ENCODE assay signal across 9 cellular contexts in genomic region chr6:53070808-53071207, GRCh38. TPM values are rescaled to one million over a fixed set of nuclear protein-coding genes. Genes with fewer than 3 reads are reported as not detected.
A peak's percentile ranks its signal among the peaks of the same experiment; 100 is the strongest.
DNase-seq lines count a peak whose midpoint lies in the region; ATAC-seq and TF ChIP-seq lines count a peak whose summit lies in the region.
"Had no signal": no experiment of that assay in that cellular context is flagged by ENCODE, and none has a peak within 500 bp of the region (broad histone marks: within the 10 kb centered on the region; RNA-seq: fewer than 3 reads in every experiment).

No MANE protein-coding gene starts in this region.

- intact Hi-C loops in adrenal gland (cut with DNase I): no loop called here

- no peak overlapping the region for H3K4me3 ChIP-seq in adrenal gland

- TF ChIP-seq POLR2A in erythroblast (IDR thresholded peaks at IDR 0.05; ENCODE audit: low read length): no peak
- no peak for TF ChIP-seq POLR2A in adrenal gland (IDR thresholded peaks at IDR 0.05)

- peak; percentile 45 to 59 for DNase-seq in erythroblast (lab: John Stamatoyannopoulos, UW)
- DNase-seq in NCI-H446 treated with DMSO at 0.1 percent for 48 hours (lab: John Stamatoyannopoulos, UW): no peak
- DNase-seq in adrenal gland: no peak
- DNase-seq in central memory CD4-positive, alpha-beta T cell: no peak
- DNase-seq: NCI-H2227 treated with DMSO at 0.1 percent for 48 hours had no signal

- H3K4me1 ChIP-seq in adrenal gland (replicated peaks in 1 of 2): peaks cover 21 to 41% of the 10 kb centered on the region in 2 donors

- H3K36me3 ChIP-seq in adrenal gland (replicated peaks in 1 of 2): peaks cover 0 to 42% of the 10 kb centered on the region in 2 donors

- no peak for TF ChIP-seq CTCF in adrenal gland (IDR thresholded peaks at IDR 0.05)

- 57 to 72% (median 67%) methylated on average over 1 of the region's 1 CpG for WGBS in adrenal gland, 4 donors

- no peaks in the 10 kb centered on the region for H3K9me3 ChIP-seq in adrenal gland (replicated peaks in 1 of 3)

- H3K27ac ChIP-seq in adrenal gland: no peak overlapping the region

- ATAC-seq in GM18498 (IDR thresholded peaks at IDR 0.05; ENCODE audit: unreplicated experiment) (peak; percentile 70), GM19328 (IDR thresholded peaks at IDR 0.05; ENCODE audit: unreplicated experiment) (peak; percentile 58), HG03103 (IDR thresholded peaks at IDR 0.05; ENCODE audit: low read depth, unreplicated experiment) (peak; percentile 59), HG02970 (IDR thresholded peaks at IDR 0.05; ENCODE audit: low FRiP score, unreplicated experiment) (no peak)

- no peaks in the 10 kb centered on the region for H3K27me3 ChIP-seq in adrenal gland

RNA-seq across cellular contexts. Expression of gene FBXO9, which starts 5.6 kb away (rescaled TPM):
- total RNA-seq in adrenal gland: 100 to 1,000 TPM in 7 of 8 donors, 10 to 100 TPM in 1; 42.7 to 396 (median 163) TPM
- polyA plus RNA-seq in adrenal gland: 100 to 1,000 TPM in 1 of 3 donors, 10 to 100 TPM in 2; 60.1 to 176 (median 60.8) TPM

RNA-seq across cellular contexts. Expression of gene CILK1, which starts 9.2 kb away (rescaled TPM):
- 10 to 100 TPM; 28.2 to 71.1 (median 47.4) TPM for total RNA-seq in adrenal gland
- polyA plus RNA-seq in adrenal gland: 10 to 100 TPM; 11.7 to 52.7 (median 12.1) TPM

Comparison
In these comparisons a context has a peak if more than half of its experiments do, and no peak if none do; other contexts are left out.
1. DNase-seq: peak in erythroblast (2 of 2); none in NCI-H446 treated with DMSO at 0.1 percent for 48 hours (single experiment), adrenal gland (0 of 7) and central memory CD4-positive, alpha-beta T cell (single experiment).